17 cellular contexts compared by ENCODE assay signal in genomic region chr3:130772124-130772523, GRCh38.
"Had no signal": no experiment of that assay in that cellular context is flagged by ENCODE, and none has a peak within 500 bp of the region (broad histone marks: within the 10 kb centered on the region; RNA-seq: fewer than 3 reads in every experiment).

No MANE protein-coding gene starts in this region.

- DNase-seq: activated CD4-positive, alpha-beta T cell treated with anti-CD3 and anti-CD28 coated beads, Interleukin-2, amount 50 U/mL, for 1 hour; activated CD4-positive, CD25-positive, alpha-beta regulatory T cell; activated CD8-positive, alpha-beta memory T cell treated with anti-CD3 and anti-CD28 coated beads for 24 hours; activated naive CD8-positive, alpha-beta T cell treated with anti-CD3 and anti-CD28 coated beads for 36 hours; amygdala; body of pancreas; caudate nucleus; colonic mucosa; hippocampal formation; left ventricle myocardium inferior; mucosa of descending colon; naive thymus-derived CD4-positive, alpha-beta T cell; ovary; sigmoid colon; spleen; stimulated activated naive CD8-positive, alpha-beta T cell treated with anti-CD3 and anti-CD28 coated beads, Interleukin-15, amount 100 ng/mL, for 72 hours; upper lobe of left lung had no signal

- ATAC-seq: body of pancreas; naive thymus-derived CD4-positive, alpha-beta T cell; stimulated activated naive CD8-positive, alpha-beta T cell treated with anti-CD3 and anti-CD28 coated beads, Interleukin-15, amount 100 ng/mL, for 72 hours had no signal
